11 cellular contexts compared by ENCODE assay signal in genomic region chr1:165645654-165646366, GRCh38. TPM values are rescaled to one million over a fixed set of nuclear protein-coding genes. Genes with fewer than 3 reads are reported as not detected.
A peak's percentile ranks its signal among the peaks of the same experiment; 100 is the strongest.
DNase-seq lines count a peak whose midpoint lies in the region; ATAC-seq and TF ChIP-seq lines count a peak whose summit lies in the region.
"Had no signal": no experiment of that assay in that cellular context is flagged by ENCODE, and none has a peak within 500 bp of the region (broad histone marks: within the 10 kb centered on the region; RNA-seq: fewer than 3 reads in every experiment).

No MANE protein-coding gene starts in this region.

- in situ Hi-C loops in G401 (cut with HindIII; ENCODE audit: low sequenced_read_pairs) = no loop called here

- H3K79me2 ChIP-seq in SK-N-SH (ENCODE audit: insufficient read depth) = peaks cover 49% of the 10 kb centered on the region

- H3F3A ChIP-seq in SK-N-SH (replicated peaks; ENCODE audit: insufficient read depth) = no peaks in the 10 kb centered on the region

- H3K4me3 ChIP-seq in SK-N-SH (ENCODE audit: low read depth in 2 of 2, low read length in 1 of 2) (no peak overlapping the region), mucosa of rectum (ENCODE audit: low read length in 2 of 2) (peak overlapping the region; percentile 30 to 55)

- H3K36me3 Mint-ChIP-seq in activated T-helper 2 cell treated with anti-CD3 and anti-CD28 coated beads, Interferon-gamma antibody, Interleukin-2, Interleukin-4, amounts not matched to agents 10 μg/mL and 5 μg/mL and 100 μg/mL, durations not matched to agents 14 hours and 24 hours and 36 hours (ENCODE audit: low read depth) = peaks cover 19% of the 10 kb centered on the region

- H3K4me2 ChIP-seq in SK-N-SH = no peak overlapping the region

- peaks cover 7 to 11% of the 10 kb centered on the region in 2 experiments for H3K36me3 ChIP-seq in SK-N-SH (replicated peaks in 1 of 2; ENCODE audit: control insufficient read depth in 1 of 2, insufficient read depth in 2 of 2, low read length in 1 of 2)
- H3K36me3 ChIP-seq in mucosa of rectum (ENCODE audit: control insufficient read depth in 2 of 2, insufficient read depth in 2 of 2, low read length in 2 of 2) = peaks cover 9 to 14% of the 10 kb centered on the region in 2 donors

- ATAC-seq in SK-N-SH treated with all-trans-retinoic acid at 6 μM for 48 hours (peak; percentile 30; the same call in 2 of the 3 replicates), HG03097 (IDR thresholded peaks at IDR 0.05; ENCODE audit: low FRiP score, unreplicated experiment) (peak; percentile 51)

- H3K9me3 Mint-ChIP-seq in activated T-helper 2 cell treated with anti-CD3 and anti-CD28 coated beads, Interferon-gamma antibody, Interleukin-2, Interleukin-4, amounts not matched to agents 10 μg/mL and 5 μg/mL and 100 μg/mL, durations not matched to agents 14 hours and 24 hours and 36 hours = no peaks in the 10 kb centered on the region
- H3K9me3 Mint-ChIP-seq: neural crest cell had no signal

- no peaks in the 10 kb centered on the region for H3K27me3 Mint-ChIP-seq in activated T-helper 2 cell treated with anti-CD3 and anti-CD28 coated beads, Interferon-gamma antibody, Interleukin-2, Interleukin-4, amounts not matched to agents 10 μg/mL and 5 μg/mL and 100 μg/mL, durations not matched to agents 14 hours and 24 hours and 36 hours (ENCODE audit: low read depth)

- no peaks in the 10 kb centered on the region for H3K27me3 ChIP-seq in SK-N-SH (ENCODE audit: insufficient read depth)
- H3K27me3 ChIP-seq in mucosa of rectum (ENCODE audit: control insufficient read depth in 2 of 2, insufficient read depth in 2 of 2, low read length in 2 of 2) = no peaks in the 10 kb centered on the region

- intact Hi-C loops in activated T-helper 2 cell treated with anti-CD3 and anti-CD28 coated beads, Interferon-gamma antibody, Interleukin-2, Interleukin-4, amounts not matched to agents 10 μg/mL and 5 μg/mL and 100 μg/mL, durations not matched to agents 14 hours and 24 hours and 36 hours (cut with micrococcal nuclease) = no loop called here

- peaks cover 29% of the 10 kb centered on the region for H4K20me1 ChIP-seq in SK-N-SH (ENCODE audit: insufficient read depth)

- no peak for TF ChIP-seq CTCF in SK-N-SH (IDR thresholded peaks at IDR 0.05)

- TF ChIP-seq EP300 in SK-N-SH (IDR thresholded peaks at IDR 0.05; ENCODE audit: borderline replicate concordance in 1 of 2, low read depth in 1 of 2, low read length in 1 of 2) = no peak

- peaks cover 50% of the 10 kb centered on the region for H3K4me1 Mint-ChIP-seq in activated T-helper 2 cell treated with anti-CD3 and anti-CD28 coated beads, Interferon-gamma antibody, Interleukin-2, Interleukin-4, amounts not matched to agents 10 μg/mL and 5 μg/mL and 100 μg/mL, durations not matched to agents 14 hours and 24 hours and 36 hours (ENCODE audit: low read depth)

- H3K27ac ChIP-seq in SK-N-SH (ENCODE audit: low read depth in 2 of 2, low read length in 1 of 2) (no peak overlapping the region), mucosa of rectum (ENCODE audit: low read depth in 2 of 2, low read length in 2 of 2) (peak overlapping the region; percentile 79 to 87)
- H3K27ac ChIP-seq: VCaP had no signal

- DNase-seq in SK-N-SH (no peak), NCI-H1048 (lab: John Stamatoyannopoulos, UW) (no peak), G401 (ENCODE audit: low spot score) (no peak), hypothalamus (lab: John Stamatoyannopoulos, UW) (no peak)
- peak; percentile 18 for DNase-seq in activated T-helper 2 cell treated with anti-CD3 and anti-CD28 coated beads, Interferon-gamma antibody, Interleukin-2, Interleukin-4, amounts not matched to agents 10 μg/mL and 5 μg/mL and 100 μg/mL, durations not matched to agents 14 hours and 24 hours and 36 hours (ENCODE audit: low spot score)
- DNase-seq: MM.1S had no signal

- WGBS in SK-N-SH (ENCODE audit: low lambda C conversion rate) = 77% methylated on average over 7 of the region's 8 CpGs

- no peak for TF ChIP-seq RAD21 in SK-N-SH (IDR thresholded peaks at IDR 0.05; ENCODE audit: low read length)

- H3K9me3 ChIP-seq in SK-N-SH = no peaks in the 10 kb centered on the region
- H3K9me3 ChIP-seq in mucosa of rectum (ENCODE audit: control insufficient read depth in 2 of 2, low read length in 2 of 2) = no peaks in the 10 kb centered on the region

- H3K9ac ChIP-seq in SK-N-SH (no peak overlapping the region), mucosa of rectum (ENCODE audit: low read depth in 1 of 2, low read length in 2 of 2) (peak overlapping the region in 1 of 2 donors; percentile 55)

- no peak overlapping the region for H3K27ac Mint-ChIP-seq in activated T-helper 2 cell treated with anti-CD3 and anti-CD28 coated beads, Interferon-gamma antibody, Interleukin-2, Interleukin-4, amounts not matched to agents 10 μg/mL and 5 μg/mL and 100 μg/mL, durations not matched to agents 14 hours and 24 hours and 36 hours

- H3K4me1 ChIP-seq in SK-N-SH (ENCODE audit: control insufficient read depth in 1 of 2, insufficient read depth in 2 of 2, low read depth in 1 of 2, low read length in 1 of 2) = peaks cover 6 to 15% of the 10 kb centered on the region in 2 experiments; a peak in 2 of 4 replicates
- H3K4me1 ChIP-seq in mucosa of rectum (ENCODE audit: control insufficient read depth in 2 of 2, insufficient read depth in 2 of 2, low read length in 2 of 2) = peaks cover 25 to 30% of the 10 kb centered on the region in 2 donors

- H3K9me2 ChIP-seq in SK-N-SH = no peaks in the 10 kb centered on the region

- H2AFZ ChIP-seq in SK-N-SH (ENCODE audit: low read depth) = no peak overlapping the region

- no peak overlapping the region for H3K4me3 Mint-ChIP-seq in activated T-helper 2 cell treated with anti-CD3 and anti-CD28 coated beads, Interferon-gamma antibody, Interleukin-2, Interleukin-4, amounts not matched to agents 10 μg/mL and 5 μg/mL and 100 μg/mL, durations not matched to agents 14 hours and 24 hours and 36 hours (ENCODE audit: low read depth)
- H3K4me3 Mint-ChIP-seq: neural crest cell had no signal

- POLR2A ChIA-PET in SK-N-SH (lab: Yijun Ruan, JAX) = no interaction called here

- CTCF ChIA-PET in SK-N-SH (lab: Yijun Ruan, JAX) = interaction anchor here (0.7 to 1.8 kb wide), 5 partner anchors 11 to 278 kb away, joined by 3 to 5 read pairs (median 3); no protein-coding TSS in a partner anchor

TF ChIP-seq in SK-N-SH treated with all-trans-retinoic acid at 6 μM for 48 hours, 23 proteins besides CTCF, POLR2A, EP300 and RAD21 (continues in another document):
- TF ChIP-seq ZNF565 (CRISPR knock-in tag; conservative IDR thresholded peaks at IDR 0.05; ENCODE audit: low read depth) (no peak), ZFP30 (CRISPR knock-in tag; IDR thresholded peaks at IDR 0.05) (no peak), TOX (CRISPR knock-in tag; IDR thresholded peaks at IDR 0.05; ENCODE audit: borderline replicate concordance) (no peak), ISL1 (CRISPR knock-in tag; IDR thresholded peaks at IDR 0.05) (no peak), ZNF70 (CRISPR knock-in tag; IDR thresholded peaks at IDR 0.05) (no peak), CSRNP3 (CRISPR knock-in tag; IDR thresholded peaks at IDR 0.05) (no peak)

TF ChIP-seq in SK-N-SH, 30 proteins besides CTCF, POLR2A, EP300 and RAD21 (continues in another document):
- no peak for TF ChIP-seq SMC3 (IDR thresholded peaks at IDR 0.05; ENCODE audit: low read depth, low read length)
- TF ChIP-seq YY1 (IDR thresholded peaks at IDR 0.05; ENCODE audit: low read depth) = no peak
- TF ChIP-seq RFX5 (IDR thresholded peaks at IDR 0.05; ENCODE audit: low read length) = no peak
- TF ChIP-seq FOSL2 (IDR thresholded peaks at IDR 0.05; ENCODE audit: borderline replicate concordance, low read depth) = no peak
- TF ChIP-seq MAX (IDR thresholded peaks at IDR 0.05; ENCODE audit: low read depth) = no peak
- no peak for TF ChIP-seq POLR2AphosphoS5 (IDR thresholded peaks at IDR 0.05; ENCODE audit: low read depth, low read length)
- TF ChIP-seq SIN3A (IDR thresholded peaks at IDR 0.05; ENCODE audit: borderline replicate concordance, low read depth, low read length) = no peak
- no peak for TF ChIP-seq NRF1 (IDR thresholded peaks at IDR 0.05; ENCODE audit: low read depth, low read length)
- TF ChIP-seq ZBTB33 (IDR thresholded peaks at IDR 0.05; ENCODE audit: borderline replicate concordance, low read depth) = no peak
- TF ChIP-seq RCOR1 (IDR thresholded peaks at IDR 0.05; ENCODE audit: low read length) = no peak
- no peak for TF ChIP-seq EZH2phosphoT487 (IDR thresholded peaks at IDR 0.05; ENCODE audit: borderline replicate concordance, low read depth)

RNA-seq across cellular contexts. Expression of gene MGST3, which starts 14.8 kb away (rescaled TPM):
- 245 and 270 TPM in 2 replicates for polyA plus RNA-seq in SK-N-SH (2012; rRNA removed)
- 271 and 282 TPM in 2 replicates for polyA plus RNA-seq in SK-N-SH (2012; cell fraction: cytosol; rRNA removed)
- polyA plus RNA-seq in SK-N-SH (2012; cell fraction: nucleus; rRNA removed) = 107 and 115 TPM in 2 replicates
- total RNA-seq in activated T-helper 2 cell treated with anti-CD3 and anti-CD28 coated beads, Interferon-gamma antibody, Interleukin-2, Interleukin-4, amounts not matched to agents 10 μg/mL and 5 μg/mL and 100 μg/mL, durations not matched to agents 14 hours and 24 hours and 36 hours = 63.6 and 63.7 TPM in 2 replicates
- 66.1 and 86.1 TPM in 2 replicates for total RNA-seq in G401 (2014; rRNA removed; shearing (Covaris generic))

RNA-seq across cellular contexts. Expression of gene ALDH9A1, which starts 52.6 kb away (rescaled TPM):
- 31.3 and 45.0 TPM in 2 replicates for polyA plus RNA-seq in SK-N-SH (2012; rRNA removed)
- polyA plus RNA-seq in SK-N-SH (2012; cell fraction: cytosol; rRNA removed) = 52.5 and 66.7 TPM in 2 replicates
- 19.6 and 36.0 TPM in 2 replicates for polyA plus RNA-seq in SK-N-SH (2012; cell fraction: nucleus; rRNA removed)
- 43.3 and 47.4 TPM in 2 replicates for total RNA-seq in activated T-helper 2 cell treated with anti-CD3 and anti-CD28 coated beads, Interferon-gamma antibody, Interleukin-2, Interleukin-4, amounts not matched to agents 10 μg/mL and 5 μg/mL and 100 μg/mL, durations not matched to agents 14 hours and 24 hours and 36 hours
- total RNA-seq in G401 (2014; rRNA removed; shearing (Covaris generic)) = 102 and 132 TPM in 2 replicates

Comparison
In these comparisons a context has a peak if more than half of its experiments do, and no peak if none do; other contexts are left out.
1. H3K27ac ChIP-seq: peak in mucosa of rectum (2 of 2); none in SK-N-SH (0 of 2).
2. H3K4me3 ChIP-seq: peak in mucosa of rectum (2 of 2); none in SK-N-SH (0 of 2).